In genomic region chr11:85685820-85686459, GRCh38 we compare ENCODE assay signal across 10 cellular contexts. TPM values are rescaled to one million over a fixed set of nuclear protein-coding genes. Genes with fewer than 3 reads are reported as not detected.
A peak's percentile ranks its signal among the peaks of the same experiment; 100 is the strongest.
DNase-seq lines count a peak whose midpoint lies in the region; ATAC-seq, FAIRE-seq and TF ChIP-seq lines count a peak whose summit lies in the region.
"Had no signal": no experiment of that assay in that cellular context is flagged by ENCODE, and none has a peak within 500 bp of the region (broad histone marks: within the 10 kb centered on the region; RNA-seq: fewer than 3 reads in every experiment).

Gene CCDC89, minus strand, starts transcription at chr11:85686195. Its CDS starts 65 bp downstream, at chr11:85686130.

- WGBS in pancreas, 2 donors, result 75 to 85% methylated on average over 13 of the region's 13 CpGs

- H3K27me3 Mint-ChIP-seq in CD8-positive, alpha-beta T cell (ENCODE audit: low read depth), result no peaks in the 10 kb centered on the region

- H3K27ac Mint-ChIP-seq in CD8-positive, alpha-beta T cell, result no peak within 1 kb of the TSS
- H3K27ac Mint-ChIP-seq: naive B cell had no signal

- H3K9me3 Mint-ChIP-seq in CD8-positive, alpha-beta T cell, result no peaks in the 10 kb centered on the region
- H3K9me3 Mint-ChIP-seq: naive B cell had no signal

- H3K4me1 Mint-ChIP-seq in CD8-positive, alpha-beta T cell (ENCODE audit: low read depth), result peaks cover 8% of the 10 kb centered on the region

- H3K36me3 Mint-ChIP-seq in CD8-positive, alpha-beta T cell, result peaks cover 2% of the 10 kb centered on the region
- H3K36me3 Mint-ChIP-seq: naive B cell had no signal

- no peaks in the 10 kb centered on the region for H3K27me3 ChIP-seq in pancreas
- H3K27me3 ChIP-seq in CD8-positive, alpha-beta T cell (ENCODE audit: insufficient read depth, low read length), result no peaks in the 10 kb centered on the region

- peaks cover 0 to 5% (median 5%) of the 10 kb centered on the region in 3 donors for H3K4me1 ChIP-seq in pancreas
- H3K4me1 ChIP-seq in CD8-positive, alpha-beta T cell (ENCODE audit: insufficient read depth, low read length), result no peaks in the 10 kb centered on the region

- CTCF ChIA-PET in CD8-positive, alpha-beta T cell (lab: Charles Lee), result interaction anchor here (1.1 to 3.1 kb wide), 3 partner anchors 9 to 169 kb away, joined by 3 to 7 read pairs (median 3); partner anchors contain the start of gene CCDC83

- no peak within 1 kb of the TSS for H3K4me3 ChIP-seq in pancreas
- no peak within 1 kb of the TSS for H3K4me3 ChIP-seq in CD8-positive, alpha-beta T cell (ENCODE audit: low read depth, low read length)

- intact Hi-C loops in pancreas (cut with DNase I), result no loop called here
- intact Hi-C loops in CD8-positive, alpha-beta T cell (cut with DNase I, micrococcal nuclease), result no loop called here

- POLR2A ChIA-PET in CD8-positive, alpha-beta T cell (lab: Charles Lee), result interaction anchor here (0.5 to 0.7 kb wide), 2 partner anchors 22 to 24 kb away, joined by 5 read pairs; no protein-coding TSS in a partner anchor

- DNase-seq in HCEC 1CT, result peak; percentile 99
- peak; percentile 99 for DNase-seq in SHP77 treated with DMSO at 0.1 percent for 48 hours (lab: John Stamatoyannopoulos, UW)
- DNase-seq in frontal cortex (ENCODE audit: low spot score in 2 of 2), result peak; percentile 59 to 73
- DNase-seq in pancreas, result peak in 3 of 6 donors; percentile 30 to 55 (median 41)
- no peak for DNase-seq in CD8-positive, alpha-beta T cell
- no peak for DNase-seq in LoVo (ENCODE audit: low spot score)
- DNase-seq: naive B cell had no signal

- H3K36me3 ChIP-seq in pancreas, result no peaks in the 10 kb centered on the region
- H3K36me3 ChIP-seq in CD8-positive, alpha-beta T cell (ENCODE audit: insufficient read depth, low read length), result no peaks in the 10 kb centered on the region

- no peak for TF ChIP-seq CTCF in pancreas (IDR thresholded peaks at IDR 0.05)
- no peak for TF ChIP-seq CTCF in CD8-positive, alpha-beta T cell (IDR thresholded peaks at IDR 0.05)

- H3K9me3 ChIP-seq in pancreas, result no peaks in the 10 kb centered on the region
- H3K9me3 ChIP-seq in CD8-positive, alpha-beta T cell (ENCODE audit: low read length), result no peaks in the 10 kb centered on the region

- no peak within 1 kb of the TSS for H3K27ac ChIP-seq in pancreas
- H3K27ac ChIP-seq in CD8-positive, alpha-beta T cell (ENCODE audit: low read depth, low read length), result no peak within 1 kb of the TSS
- H3K27ac ChIP-seq: KMS-11 had no signal

- no peak for FAIRE-seq in frontal cortex (lab: Jason Lieb, UNC)
- peak; percentile 77 for FAIRE-seq in pancreas (lab: Jason Lieb, UNC)

- no peak within 1 kb of the TSS for H3K4me3 Mint-ChIP-seq in CD8-positive, alpha-beta T cell

- ATAC-seq in pancreas (peak; percentile 35 to 86 (median 60)), HG02981 (IDR thresholded peaks at IDR 0.05; ENCODE audit: unreplicated experiment) (no peak), GM18498 (IDR thresholded peaks at IDR 0.05; ENCODE audit: unreplicated experiment) (no peak)
- ATAC-seq in CD8-positive, alpha-beta T cell, result no peak

RNA-seq across cellular contexts. Expression of gene CCDC89, which starts in this region (rescaled TPM):
- 0.41 TPM for total RNA-seq in frontal cortex
- under 1 TPM in 2 of 6 donors, not detected in 4; 0.12 to 0.62 TPM for total RNA-seq in pancreas
- polyA plus RNA-seq in pancreas, result under 1 TPM; 0.11 to 0.31 TPM
- not detected for total RNA-seq in CD8-positive, alpha-beta T cell

Comparison
In these comparisons a context has a peak if more than half of its experiments do, and no peak if none do; other contexts are left out.
1. Peak in DNase-seq in frontal cortex; RNA of the gene not detected or under 1 TPM.
2. Peak in ATAC-seq in pancreas; RNA of the gene not detected or under 1 TPM.
3. DNase-seq: peak in HCEC 1CT (single experiment) and SHP77 treated with DMSO at 0.1 percent for 48 hours (single experiment); none in CD8-positive, alpha-beta T cell (0 of 7) and LoVo (single experiment).